In the genomic region with DNA sequence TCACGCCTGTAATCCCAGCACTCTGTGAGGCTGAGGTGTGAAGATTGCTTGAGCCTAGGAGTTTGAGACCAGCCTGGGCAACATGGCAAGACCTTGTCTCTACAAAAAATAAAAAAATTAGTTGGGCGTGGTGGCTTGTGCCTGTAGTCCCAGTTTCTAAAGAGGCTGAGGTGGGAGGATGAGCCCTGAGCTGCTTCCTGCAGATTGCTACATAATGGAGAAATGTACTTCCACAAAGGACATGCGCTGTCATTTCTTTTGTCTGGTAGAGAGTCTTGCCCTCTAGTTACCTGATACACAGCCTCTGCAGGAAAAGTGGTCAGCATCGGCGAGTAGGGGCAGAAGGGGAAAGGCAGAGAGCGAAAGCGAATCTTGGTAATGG, we compare ENCODE assay signal across 19 cellular contexts.
"Had no signal": no experiment of that assay in that cellular context is flagged by ENCODE, and none has a peak within 500 bp of the region (broad histone marks: within the 10 kb centered on the region; RNA-seq: fewer than 3 reads in every experiment).

No MANE protein-coding gene starts in this region.

- ATAC-seq: activated naive CD4-positive, alpha-beta T cell treated with anti-CD3 and anti-CD28 coated beads, Interleukin-2, amount 50 U/mL, for 72 hours had no signal

- H3K9me3 ChIP-seq: adrenal gland, esophagus squamous epithelium, heart right ventricle, ovary, tibial nerve, uterus had no signal

- DNase-seq: activated CD4-positive, CD25-positive, alpha-beta regulatory T cell treated with anti-CD3 and anti-CD28 coated beads, Interleukin-2, amount 50 U/mL, for 72 hours; activated gamma-delta T cell treated with Interleukin-2 at 50 U/mL for 16 hours; activated T-cell treated with anti-CD3 and anti-CD28 coated beads for 4 hours; adrenal gland; effector CD8-positive, alpha-beta T cell; esophagus squamous epithelium; heart right ventricle; immature natural killer cell; ovary; small intestine; stimulated activated CD4-positive, alpha-beta T cell treated with anti-CD3 and anti-CD28 coated beads, Interleukin-15, amount 100 ng/mL, for 24 hours; stimulated activated CD4-positive, alpha-beta T cell treated with anti-CD3 and anti-CD28 coated beads, Interleukin-2, amount 100 ng/mL, for 48 hours; uterus had no signal

- H3K27ac ChIP-seq: adrenal gland, esophagus squamous epithelium, heart right ventricle, ovary, tibial nerve, uterus had no signal

- H3K4me3 ChIP-seq: adrenal gland, esophagus squamous epithelium, heart right ventricle, lung, ovary, tibial nerve, uterus had no signal

- H3K27me3 ChIP-seq: adrenal gland, esophagus squamous epithelium, heart right ventricle, ovary, tibial nerve, uterus had no signal

- FAIRE-seq: astrocyte, bronchial epithelial cell, endothelial cell of umbilical vein, small intestine had no signal

- H3K4me1 ChIP-seq: adrenal gland, esophagus squamous epithelium, tibial nerve, uterus had no signal

- H3K36me3 ChIP-seq: ovary, uterus had no signal
